ENCODE assay signal across 10 cellular contexts in the genomic region with DNA sequence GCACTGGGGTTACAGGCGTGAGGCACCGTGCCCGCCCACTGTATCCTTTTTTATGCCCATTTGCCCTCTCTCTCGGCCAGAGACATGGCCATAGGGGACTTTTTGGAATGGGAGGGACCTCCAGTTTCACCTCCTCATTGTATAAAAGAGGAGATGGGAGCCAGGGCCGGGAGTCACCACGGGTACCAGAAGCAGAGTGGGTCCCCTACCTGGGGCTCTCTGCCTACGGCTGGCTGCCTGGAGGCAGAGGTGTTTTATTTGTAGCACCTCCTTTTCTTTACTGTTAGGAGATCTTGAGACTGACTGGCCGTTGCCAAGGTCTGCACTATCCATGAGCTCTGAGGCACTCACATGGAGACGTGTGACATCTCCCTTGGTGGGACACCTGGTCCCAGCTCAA.
DNase-seq lines count a peak whose midpoint lies in the region; ATAC-seq and TF ChIP-seq lines count a peak whose summit lies in the region.
"Had no signal": no experiment of that assay in that cellular context is flagged by ENCODE, and none has a peak within 500 bp of the region (broad histone marks: within the 10 kb centered on the region; RNA-seq: fewer than 3 reads in every experiment).

No MANE protein-coding gene starts in this region.

- no peak overlapping the region for H3K4me2 ChIP-seq in neural cell (ENCODE audit: low read length)

- no peak for TF ChIP-seq RAD21 in neural cell (conservative IDR thresholded peaks at IDR 0.05)

- ATAC-seq in HG03432 (IDR thresholded peaks at IDR 0.05; ENCODE audit: unreplicated experiment) (peak; percentile 4), HG03025 (IDR thresholded peaks at IDR 0.05; ENCODE audit: low FRiP score, unreplicated experiment) (no peak)

- H3K79me2 ChIP-seq in ACC112 (ENCODE audit: control insufficient read depth, insufficient read depth, low read length, unreplicated experiment): no peaks in the 10 kb centered on the region
- no peaks in the 10 kb centered on the region for H3K79me2 ChIP-seq in neural cell (replicated peaks; ENCODE audit: insufficient read depth, low read length)

- H3K9ac ChIP-seq in neural cell (ENCODE audit: low read length): no peak overlapping the region

- no peaks in the 10 kb centered on the region for H3F3A ChIP-seq in neural cell (ENCODE audit: insufficient read depth, low read length, poor library complexity, severe bottlenecking)

- no peak for TF ChIP-seq EP300 in neural cell (conservative IDR thresholded peaks at IDR 0.05; ENCODE audit: poor library complexity, severe bottlenecking)

- H3K4me3 ChIP-seq in ACC112 (ENCODE audit: low read depth, low read length): peak overlapping the region; percentile 68; the same call in 1 of the 2 replicates
- H3K4me3 ChIP-seq in coronary artery: peak overlapping the region; percentile 64
- peak overlapping the region; percentile 31 for H3K4me3 ChIP-seq in neural cell (ENCODE audit: low read length)

- H3K9me2 ChIP-seq in neural cell (ENCODE audit: insufficient read depth, low read length): no peaks in the 10 kb centered on the region

- TF ChIP-seq CTCF in coronary artery (IDR thresholded peaks at IDR 0.05) (no peak), neural cell (IDR thresholded peaks at IDR 0.05; ENCODE audit: poor library complexity, severe bottlenecking) (no peak)

- no peaks in the 10 kb centered on the region for H3K9me3 ChIP-seq in neural cell (ENCODE audit: low read length)

- no peaks in the 10 kb centered on the region for H3K36me3 ChIP-seq in ACC112 (ENCODE audit: insufficient read depth, low read length)
- no peaks in the 10 kb centered on the region for H3K36me3 ChIP-seq in neural cell (ENCODE audit: insufficient read depth, low read length)

- H2AFZ ChIP-seq in ACC112 (ENCODE audit: low read length, unreplicated experiment) (peak overlapping the region; percentile 96), neural cell (ENCODE audit: low read depth, low read length) (no peak overlapping the region)

- DNase-seq in coronary artery (ENCODE audit: low spot score): peak; percentile 73
- no peak for DNase-seq in stimulated activated CD4-positive, alpha-beta T cell treated with anti-CD3 and anti-CD28 coated beads, Interleukin-2, amount 100 ng/mL, for 48 hours
- DNase-seq in NCI-H2081 (lab: John Stamatoyannopoulos, UW): no peak
- no peak for DNase-seq in KG1 (lab: John Stamatoyannopoulos, UW)
- DNase-seq: amniotic stem cell, NCI-H2171 treated with DMSO at 0.1 percent for 48 hours had no signal

- H4K20me1 ChIP-seq in neural cell (ENCODE audit: insufficient read depth): no peaks in the 10 kb centered on the region

- H3K27me3 ChIP-seq in ACC112 (ENCODE audit: insufficient read depth, low read length): no peaks in the 10 kb centered on the region
- no peaks in the 10 kb centered on the region for H3K27me3 ChIP-seq in neural cell (ENCODE audit: insufficient read depth, low read depth, low read length)

- peaks cover 8% of the 10 kb centered on the region for H3K4me1 ChIP-seq in ACC112 (ENCODE audit: control insufficient read depth, insufficient read depth, low read length, unreplicated experiment)

- H3K27ac ChIP-seq in ACC112 (ENCODE audit: low read depth, low read length) (no peak overlapping the region), coronary artery (peak overlapping the region; percentile 76 to 90), neural cell (ENCODE audit: low read length) (peak overlapping the region; percentile 22)

TF ChIP-seq in neural cell, 6 proteins besides CTCF, POLR2A, EP300 and RAD21:
- no peak for TF ChIP-seq POLR2AphosphoS5 (IDR thresholded peaks at IDR 0.05)
- TF ChIP-seq, protein P1, sequence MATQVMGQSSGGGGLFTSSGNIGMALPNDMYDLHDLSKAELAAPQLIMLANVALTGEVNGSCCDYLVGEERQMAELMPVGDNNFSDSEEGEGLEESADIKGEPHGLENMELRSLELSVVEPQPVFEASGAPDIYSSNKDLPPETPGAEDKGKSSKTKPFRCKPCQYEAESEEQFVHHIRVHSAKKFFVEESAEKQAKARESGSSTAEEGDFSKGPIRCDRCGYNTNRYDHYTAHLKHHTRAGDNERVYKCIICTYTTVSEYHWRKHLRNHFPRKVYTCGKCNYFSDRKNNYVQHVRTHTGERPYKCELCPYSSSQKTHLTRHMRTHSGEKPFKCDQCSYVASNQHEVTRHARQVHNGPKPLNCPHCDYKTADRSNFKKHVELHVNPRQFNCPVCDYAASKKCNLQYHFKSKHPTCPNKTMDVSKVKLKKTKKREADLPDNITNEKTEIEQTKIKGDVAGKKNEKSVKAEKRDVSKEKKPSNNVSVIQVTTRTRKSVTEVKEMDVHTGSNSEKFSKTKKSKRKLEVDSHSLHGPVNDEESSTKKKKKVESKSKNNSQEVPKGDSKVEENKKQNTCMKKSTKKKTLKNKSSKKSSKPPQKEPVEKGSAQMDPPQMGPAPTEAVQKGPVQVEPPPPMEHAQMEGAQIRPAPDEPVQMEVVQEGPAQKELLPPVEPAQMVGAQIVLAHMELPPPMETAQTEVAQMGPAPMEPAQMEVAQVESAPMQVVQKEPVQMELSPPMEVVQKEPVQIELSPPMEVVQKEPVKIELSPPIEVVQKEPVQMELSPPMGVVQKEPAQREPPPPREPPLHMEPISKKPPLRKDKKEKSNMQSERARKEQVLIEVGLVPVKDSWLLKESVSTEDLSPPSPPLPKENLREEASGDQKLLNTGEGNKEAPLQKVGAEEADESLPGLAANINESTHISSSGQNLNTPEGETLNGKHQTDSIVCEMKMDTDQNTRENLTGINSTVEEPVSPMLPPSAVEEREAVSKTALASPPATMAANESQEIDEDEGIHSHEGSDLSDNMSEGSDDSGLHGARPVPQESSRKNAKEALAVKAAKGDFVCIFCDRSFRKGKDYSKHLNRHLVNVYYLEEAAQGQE (IDR thresholded peaks at IDR 0.05; ENCODE audit: borderline replicate concordance): no peak
- TF ChIP-seq SMC3 (conservative IDR thresholded peaks at IDR 0.05; ENCODE audit: poor library complexity): no peak
- no peak for TF ChIP-seq MXI1 (conservative IDR thresholded peaks at IDR 0.05; ENCODE audit: poor library complexity, severe bottlenecking)
- TF ChIP-seq TAF1 (IDR thresholded peaks at IDR 0.05; ENCODE audit: low read depth): no peak
- no peak for TF ChIP-seq EZH2 (IDR thresholded peaks at IDR 0.05; ENCODE audit: borderline replicate concordance, insufficient read depth, low read length, poor library complexity, severe bottlenecking)
